17 cellular contexts compared by ENCODE assay signal in genomic region chr20:51437182-51437923, GRCh38.
DNase-seq lines count a peak whose midpoint lies in the region; TF ChIP-seq lines count a peak whose summit lies in the region.
"Had no signal": no experiment of that assay in that cellular context is flagged by ENCODE, and none has a peak within 500 bp of the region (broad histone marks: within the 10 kb centered on the region; RNA-seq: fewer than 3 reads in every experiment).

No MANE protein-coding gene starts in this region.

- H2BK5ac ChIP-seq in trophoblast cell (ENCODE audit: low read depth, low read length, poor library complexity) = peak overlapping the region; percentile 53

- H3K27ac ChIP-seq in Karpas-422 (ENCODE audit: low read length) = peak overlapping the region; percentile 35; the same call in 1 of the 2 replicates
- no peak overlapping the region for H3K27ac ChIP-seq in trophoblast cell (ENCODE audit: low read depth, low read length)
- H3K27ac ChIP-seq in hepatocyte = no peak overlapping the region
- H3K27ac ChIP-seq: left ventricle myocardium inferior had no signal

- H3K27ac Mint-ChIP-seq in activated naive CD4-positive, alpha-beta T cell treated with anti-CD3 and anti-CD28 coated beads for 36 hours = peak overlapping the region; percentile 22
- H3K27ac Mint-ChIP-seq in activated naive CD8-positive, alpha-beta T cell = peak overlapping the region; percentile 16

- H4K20me1 ChIP-seq in Karpas-422 (ENCODE audit: insufficient read depth, low read depth, low read length) = no peaks in the 10 kb centered on the region
- H4K20me1 ChIP-seq in hepatocyte (ENCODE audit: insufficient read depth, poor library complexity, severe bottlenecking) = no peaks in the 10 kb centered on the region

- CTCF ChIA-PET in activated naive CD4-positive, alpha-beta T cell treated with anti-CD3 and anti-CD28 coated beads for 36 hours (lab: Charles Lee) = no interaction called here

- H3K79me2 ChIP-seq in Karpas-422 (ENCODE audit: low read length) (peaks cover 30% of the 10 kb centered on the region; the same call in 1 of the 2 replicates), trophoblast cell (ENCODE audit: control insufficient read depth, insufficient read depth, low read length, poor library complexity) (peaks cover 2% of the 10 kb centered on the region), hepatocyte (no peaks in the 10 kb centered on the region)

- H3K27me3 Mint-ChIP-seq in activated naive CD4-positive, alpha-beta T cell treated with anti-CD3 and anti-CD28 coated beads for 36 hours (ENCODE audit: low read depth) = no peaks in the 10 kb centered on the region
- no peaks in the 10 kb centered on the region for H3K27me3 Mint-ChIP-seq in activated naive CD8-positive, alpha-beta T cell

- peaks cover 21% of the 10 kb centered on the region for H3K36me3 Mint-ChIP-seq in activated naive CD4-positive, alpha-beta T cell treated with anti-CD3 and anti-CD28 coated beads for 36 hours (ENCODE audit: low read depth)
- H3K36me3 Mint-ChIP-seq in activated naive CD8-positive, alpha-beta T cell = peaks cover 19% of the 10 kb centered on the region

- peak overlapping the region; percentile 83 for H2BK120ac ChIP-seq in trophoblast cell (ENCODE audit: insufficient read depth, low read length, poor library complexity)

- H3K4me1 ChIP-seq in Karpas-422 (ENCODE audit: low read length) = peaks cover 32% of the 10 kb centered on the region
- H3K4me1 ChIP-seq in trophoblast cell (ENCODE audit: control insufficient read depth in 1 of 2, insufficient read depth in 2 of 2, low read length in 2 of 2) = peaks cover 13 to 30% of the 10 kb centered on the region in 2 experiments
- no peaks in the 10 kb centered on the region for H3K4me1 ChIP-seq in hepatocyte (ENCODE audit: insufficient read depth)
- H3K4me1 ChIP-seq: left ventricle myocardium inferior had no signal

- no CpG with 5 or more reads among the region's 7 CpGs for WGBS in trophoblast cell (ENCODE audit: extremely low coverage, insufficient coverage, insufficient read length)
- 83% methylated on average over 7 of the region's 7 CpGs for WGBS in hepatocyte (ENCODE audit: low lambda C conversion rate, missing lambda C conversion rate)

- H3K4me3 Mint-ChIP-seq in activated naive CD4-positive, alpha-beta T cell treated with anti-CD3 and anti-CD28 coated beads for 36 hours = no peak overlapping the region
- no peak overlapping the region for H3K4me3 Mint-ChIP-seq in activated naive CD8-positive, alpha-beta T cell

- H3K9me3 ChIP-seq in Karpas-422 (ENCODE audit: low read length) = no peaks in the 10 kb centered on the region
- no peaks in the 10 kb centered on the region for H3K9me3 ChIP-seq in trophoblast cell (ENCODE audit: insufficient read depth, low read depth, low read length)
- H3K9me3 ChIP-seq in hepatocyte (ENCODE audit: low read depth) = no peaks in the 10 kb centered on the region
- H3K9me3 ChIP-seq: left ventricle myocardium inferior had no signal

- H4K8ac ChIP-seq in trophoblast cell (ENCODE audit: low read depth, low read length) = peak overlapping the region; percentile 54

- H3K9me3 Mint-ChIP-seq in activated naive CD4-positive, alpha-beta T cell treated with anti-CD3 and anti-CD28 coated beads for 36 hours = no peaks in the 10 kb centered on the region
- H3K9me3 Mint-ChIP-seq in activated naive CD8-positive, alpha-beta T cell (ENCODE audit: low read depth) = no peaks in the 10 kb centered on the region

- H3K4ac ChIP-seq in trophoblast cell (ENCODE audit: low read depth, low read length) = peak overlapping the region; percentile 61

- peak overlapping the region; percentile 72 for H3K18ac ChIP-seq in trophoblast cell (ENCODE audit: low read length)

- H3K9ac ChIP-seq in Karpas-422 (ENCODE audit: low read length) (no peak overlapping the region), trophoblast cell (ENCODE audit: low read length) (no peak overlapping the region)

- no peak for DNase-seq in activated naive CD4-positive, alpha-beta T cell treated with anti-CD3 and anti-CD28 coated beads for 36 hours
- no peak for DNase-seq in activated naive CD4-positive, alpha-beta T cell treated with anti-CD3 and anti-CD28 coated beads, Interleukin-2, amount 50 U/mL, for 16 hours
- DNase-seq in Karpas-422 (no peak), trophoblast cell (no peak), hepatocyte (ENCODE audit: low spot score) (no peak), NCI-H748 (lab: John Stamatoyannopoulos, UW; ENCODE audit: unreplicated experiment) (no peak), DMS 273 (lab: John Stamatoyannopoulos, UW; ENCODE audit: unreplicated experiment) (no peak)
- DNase-seq: activated CD4-positive, CD25-positive, alpha-beta regulatory T cell; activated naive CD4-positive, alpha-beta T cell; left ventricle myocardium inferior; NCI-H1417 treated with DMSO at 0.1 percent for 48 hours; NCI-H526 treated with DMSO at 0.1 percent for 48 hours; nucleus accumbens; PC-3; SIG-M5; stimulated activated CD4-positive, alpha-beta T cell treated with anti-CD3 and anti-CD28 coated beads, Interleukin-15, amount 100 ng/mL, for 24 hours had no signal

- H4K12ac ChIP-seq in trophoblast cell (ENCODE audit: low read depth, low read length) = no peak overlapping the region

- H3K9me2 ChIP-seq in Karpas-422 (replicated peaks; ENCODE audit: insufficient read depth, low read length) (no peaks in the 10 kb centered on the region), hepatocyte (replicated peaks; ENCODE audit: insufficient read depth) (no peaks in the 10 kb centered on the region)

- no peak overlapping the region for H3K23ac ChIP-seq in trophoblast cell (ENCODE audit: low read length)

- H3K27me3 ChIP-seq in Karpas-422 (ENCODE audit: low read length) (no peaks in the 10 kb centered on the region), trophoblast cell (ENCODE audit: insufficient read depth, low read length) (no peaks in the 10 kb centered on the region), hepatocyte (no peaks in the 10 kb centered on the region)

- H2AFZ ChIP-seq in Karpas-422 (ENCODE audit: low read length) = no peak overlapping the region
- no peak overlapping the region for H2AFZ ChIP-seq in trophoblast cell (ENCODE audit: insufficient read depth, low read length, poor library complexity)
- no peak overlapping the region for H2AFZ ChIP-seq in hepatocyte

- peak overlapping the region; percentile 65 for H3K14ac ChIP-seq in trophoblast cell (ENCODE audit: low read length)

- peak overlapping the region; percentile 8 for H2AK5ac ChIP-seq in trophoblast cell (ENCODE audit: low read length)

- H3K36me3 ChIP-seq in Karpas-422 (ENCODE audit: insufficient read depth, low read length) = peaks cover 32% of the 10 kb centered on the region
- H3K36me3 ChIP-seq in trophoblast cell (ENCODE audit: control insufficient read depth in 1 of 2, insufficient read depth in 2 of 2, low read length in 2 of 2) = peaks cover 5 to 15% of the 10 kb centered on the region in 2 experiments
- no peaks in the 10 kb centered on the region for H3K36me3 ChIP-seq in hepatocyte (replicated peaks; ENCODE audit: insufficient read depth, low read depth)

- H3K79me1 ChIP-seq in trophoblast cell (ENCODE audit: low read length) = peaks cover 45% of the 10 kb centered on the region

- no peak for TF ChIP-seq CTCF in hepatocyte (IDR thresholded peaks at IDR 0.05; ENCODE audit: poor library complexity)

- intact Hi-C loops in activated naive CD4-positive, alpha-beta T cell treated with anti-CD3 and anti-CD28 coated beads for 36 hours (cut with micrococcal nuclease) = no loop called here

- H3K4me3 ChIP-seq in Karpas-422 (ENCODE audit: low read length) (no peak overlapping the region), trophoblast cell (ENCODE audit: low read depth, low read length) (no peak overlapping the region), hepatocyte (no peak overlapping the region)
- H3K4me3 ChIP-seq: left ventricle myocardium inferior had no signal

- peak overlapping the region; percentile 96 for H2BK12ac ChIP-seq in trophoblast cell (ENCODE audit: low read length)

- H3K4me2 ChIP-seq in Karpas-422 (ENCODE audit: low read depth, low read length, poor library complexity, severe bottlenecking) = no peak overlapping the region
- H3K4me2 ChIP-seq in trophoblast cell (ENCODE audit: low read length) = no peak overlapping the region
- H3K4me2 ChIP-seq in hepatocyte = no peak overlapping the region

- H3K4me1 Mint-ChIP-seq in activated naive CD4-positive, alpha-beta T cell treated with anti-CD3 and anti-CD28 coated beads for 36 hours (ENCODE audit: low read depth) = peaks cover 17% of the 10 kb centered on the region
- H3K4me1 Mint-ChIP-seq in activated naive CD8-positive, alpha-beta T cell (ENCODE audit: low read depth) = peaks cover 18% of the 10 kb centered on the region

- H4K91ac ChIP-seq in trophoblast cell (ENCODE audit: low read depth, low read length) = peak overlapping the region; percentile 94
